In genomic region chr18:44135791-44136190, GRCh38 we compare ENCODE assay signal across 26 cellular contexts.
"Had no signal": no experiment of that assay in that cellular context is flagged by ENCODE, and none has a peak within 500 bp of the region (broad histone marks: within the 10 kb centered on the region; RNA-seq: fewer than 3 reads in every experiment).

No MANE protein-coding gene starts in this region.

- H3K36me3 Mint-ChIP-seq: naive thymus-derived CD8-positive, alpha-beta T cell; natural killer cell treated with Interleukin-12 subunit alpha and Interleukin-12 subunit beta and Interleukin-15 and Interleukin-18, amount 100 ng/mL, for 72 hours; stimulated activated effector memory CD8-positive, alpha-beta T cell treated with anti-CD3 and anti-CD28 coated beads, Interleukin-12 subunit alpha, Interleukin-12 subunit beta, amount 100 ng/mL, for 72 hours; stimulated activated naive B cell treated with anti-CD40 and anti-IgM and Interleukin-4, amounts not matched to agents 10 μg/mL and 1 μg/mL and 100 μg/mL, for 72 hours had no signal

- H3K4me1 ChIP-seq: pancreas, prostate gland, right lobe of liver, sigmoid colon, stomach, thyroid gland, upper lobe of left lung, vagina had no signal

- H3K27me3 ChIP-seq: neutrophil, pancreas, right lobe of liver, sigmoid colon, stomach, thyroid gland, tibial nerve, upper lobe of left lung, vagina had no signal

- DNase-seq: naive thymus-derived CD8-positive, alpha-beta T cell; nephron progenitor cell; nucleus accumbens; pancreas; right lobe of liver; sigmoid colon; small intestine; stimulated activated CD4-positive, alpha-beta T cell treated with anti-CD3 and anti-CD28 coated beads, Interleukin-15, amount 100 ng/mL, for 24 hours; stimulated activated CD4-positive, alpha-beta T cell treated with anti-CD3 and anti-CD28 coated beads, Interleukin-2, amount 100 ng/mL, for 24 hours; stimulated activated CD4-positive, alpha-beta T cell treated with anti-CD3 and anti-CD28 coated beads, Interleukin-2, amount 100 ng/mL, for 48 hours; stimulated activated CD4-positive, alpha-beta T cell treated with anti-CD3 and anti-CD28 coated beads, Interleukin-4, amount 100 ng/mL, for 24 hours; stimulated activated naive B cell treated with anti-CD40 and anti-IgM and Interleukin-4, amounts not matched to agents 10 μg/mL and 1 μg/mL and 100 μg/mL, for 72 hours; stimulated activated naive CD4-positive, alpha-beta T cell treated with Interleukin-2 at 50 U/mL for 16 hours; stomach; thyroid gland; trophoblast cell; upper lobe of left lung had no signal

- H3K4me1 Mint-ChIP-seq: naive thymus-derived CD8-positive, alpha-beta T cell; nephron progenitor cell; neural crest cell; stimulated activated effector memory CD8-positive, alpha-beta T cell treated with anti-CD3 and anti-CD28 coated beads, Interleukin-12 subunit alpha, Interleukin-12 subunit beta, amount 100 ng/mL, for 72 hours had no signal

- H3K27ac Mint-ChIP-seq: naive thymus-derived CD8-positive, alpha-beta T cell; natural killer cell treated with Interleukin-12 subunit alpha and Interleukin-12 subunit beta and Interleukin-15 and Interleukin-18, amount 100 ng/mL, for 72 hours; nephron progenitor cell; stimulated activated effector memory CD8-positive, alpha-beta T cell treated with anti-CD3 and anti-CD28 coated beads, Interleukin-12 subunit alpha, Interleukin-12 subunit beta, amount 100 ng/mL, for 72 hours; stimulated activated naive B cell treated with anti-CD40 and anti-IgM and Interleukin-4, amounts not matched to agents 10 μg/mL and 1 μg/mL and 100 μg/mL, for 72 hours; stimulated activated naive CD8-positive, alpha-beta T cell treated with anti-CD3 and anti-CD28 coated beads, Interleukin-15, Interleukin-2, amounts not matched to agents 100 ng/mL and 50 ng/mL, for 24 hours had no signal

- H3K27me3 Mint-ChIP-seq: stimulated activated naive B cell treated with anti-CD40 and anti-IgM and Interleukin-4, amounts not matched to agents 10 μg/mL and 1 μg/mL and 100 μg/mL, for 72 hours had no signal

- H3K9me3 ChIP-seq: neutrophil, pancreas, prostate gland, right lobe of liver, sigmoid colon, thoracic aorta, thyroid gland, tibial nerve, upper lobe of left lung, vagina had no signal

- H3K27ac ChIP-seq: neutrophil, pancreas, prostate gland, right lobe of liver, sigmoid colon, stomach, thoracic aorta, thyroid gland, tibial nerve, upper lobe of left lung, vagina had no signal

- H3K4me3 ChIP-seq: pancreas, prostate gland, right lobe of liver, sigmoid colon, stomach, thoracic aorta, thyroid gland, tibial nerve, upper lobe of left lung, vagina had no signal

- H3K4me3 Mint-ChIP-seq: naive thymus-derived CD8-positive, alpha-beta T cell; natural killer cell treated with Interleukin-12 subunit alpha and Interleukin-12 subunit beta and Interleukin-15 and Interleukin-18, amount 100 ng/mL, for 72 hours; nephron progenitor cell; neural crest cell; stimulated activated effector memory CD8-positive, alpha-beta T cell treated with anti-CD3 and anti-CD28 coated beads, Interleukin-12 subunit alpha, Interleukin-12 subunit beta, amount 100 ng/mL, for 72 hours; stimulated activated naive B cell treated with anti-CD40 and anti-IgM and Interleukin-4, amounts not matched to agents 10 μg/mL and 1 μg/mL and 100 μg/mL, for 72 hours; stimulated activated naive CD8-positive, alpha-beta T cell treated with anti-CD3 and anti-CD28 coated beads, Interleukin-15, Interleukin-2, amounts not matched to agents 100 ng/mL and 50 ng/mL, for 24 hours had no signal

- H3K36me3 ChIP-seq: neutrophil, pancreas, prostate gland, right lobe of liver, sigmoid colon, stomach, thoracic aorta, thyroid gland, tibial nerve, upper lobe of left lung, vagina had no signal
